9 cellular contexts compared by ENCODE assay signal in the genomic region with DNA sequence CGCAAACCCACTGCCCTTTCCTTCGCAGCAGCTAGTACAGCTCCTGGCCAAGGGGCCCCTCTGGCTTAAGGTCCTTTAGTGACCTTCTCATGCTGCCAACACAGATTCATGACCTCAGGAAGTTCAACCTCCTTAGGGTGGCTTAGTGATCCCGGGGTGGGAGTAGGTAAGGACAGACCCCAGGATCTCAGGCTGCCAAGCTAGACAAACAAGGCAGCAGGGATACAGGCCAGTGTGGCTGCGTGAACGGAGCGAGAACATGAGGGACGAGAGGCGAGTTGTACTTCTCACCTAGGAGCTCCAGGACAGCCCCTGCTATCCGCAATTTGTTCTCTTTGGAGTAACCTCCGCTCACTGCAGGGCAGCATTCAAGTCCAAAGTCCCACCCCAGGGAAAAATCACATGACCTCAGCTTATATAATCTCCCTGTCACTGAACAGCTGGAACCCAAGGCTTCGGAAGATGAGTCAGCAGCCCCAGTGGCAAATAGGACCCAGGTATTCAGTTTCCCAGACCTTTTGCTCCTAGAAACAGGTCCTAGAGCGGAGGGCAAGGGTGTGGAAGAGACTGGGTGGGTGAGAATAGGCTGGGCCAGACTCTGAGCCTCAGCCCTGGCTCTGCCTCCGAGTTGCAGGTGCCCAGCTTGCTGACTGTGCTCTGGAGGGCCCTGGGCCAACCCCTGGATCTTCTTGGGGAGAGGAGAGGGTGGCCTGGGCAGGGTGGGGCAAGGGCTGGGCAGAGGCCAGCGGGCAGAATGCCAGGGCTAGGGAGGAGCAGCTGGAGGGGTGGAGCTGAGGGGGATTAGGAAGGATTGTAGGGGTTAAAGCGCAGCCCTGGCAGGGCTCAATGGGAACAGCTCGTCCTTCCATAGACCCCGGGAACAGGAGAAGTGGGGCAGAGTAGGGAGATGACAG. TPM values are rescaled to one million over a fixed set of nuclear protein-coding genes. Genes with fewer than 3 reads are reported as not detected.
DNase-seq lines count a peak whose midpoint lies in the region; ATAC-seq and TF ChIP-seq lines count a peak whose summit lies in the region.
"Had no signal": no experiment of that assay in that cellular context is flagged by ENCODE, and none has a peak within 500 bp of the region (broad histone marks: within the 10 kb centered on the region; RNA-seq: fewer than 3 reads in every experiment).

No MANE protein-coding gene starts in this region.

- peaks cover 4% of the 10 kb centered on the region for H3K4me1 Mint-ChIP-seq in activated CD4-positive, alpha-beta T cell treated with anti-CD3 and anti-CD28 coated beads, Interleukin-2, amount 10 ng/mL, durations not matched to agents 24 days and 14 days
- H3K4me1 Mint-ChIP-seq in stimulated activated naive B cell treated with anti-CD40 and anti-IgM and Interleukin-4, amounts not matched to agents 10 μg/mL and 1 μg/mL and 100 μg/mL, for 72 hours: peaks cover 9 to 12% of the 10 kb centered on the region in 2 donors

- H3F3A ChIP-seq in PC-3 (ENCODE audit: low read length, unreplicated experiment): no peaks in the 10 kb centered on the region

- H3K27ac Mint-ChIP-seq in activated CD4-positive, alpha-beta T cell treated with anti-CD3 and anti-CD28 coated beads, Interleukin-2, amount 10 ng/mL, durations not matched to agents 24 days and 14 days: no peak overlapping the region
- H3K27ac Mint-ChIP-seq in stimulated activated naive B cell treated with anti-CD40 and anti-IgM and Interleukin-4, amounts not matched to agents 10 μg/mL and 1 μg/mL and 100 μg/mL, for 72 hours: no peak overlapping the region

- H2AFZ ChIP-seq in PC-3 (ENCODE audit: low read length): no peak overlapping the region

- POLR2A ChIA-PET in PC-3 (lab: Charles Lee; ENCODE audit: unreplicated experiment): interaction anchor here (0.5 to 0.6 kb wide), 2 partner anchors 30 to 753 kb away, joined by 3 to 4 read pairs; no protein-coding TSS in a partner anchor

- H3K9ac ChIP-seq in PC-3 (ENCODE audit: low read length): no peak overlapping the region

- peaks cover 16% of the 10 kb centered on the region for H3K4me1 ChIP-seq in PC-3 (ENCODE audit: insufficient read depth, low read length)
- peaks cover 71% of the 10 kb centered on the region for H3K4me1 ChIP-seq in cardiac muscle cell (ENCODE audit: low read depth)

- TF ChIP-seq CTCF in HL-60 (IDR thresholded peaks at IDR 0.05; ENCODE audit: insufficient read depth, low read length) (no peak), PC-3 (conservative IDR thresholded peaks at IDR 0.05; ENCODE audit: low read depth, low read length) (no peak), cardiac muscle cell (IDR thresholded peaks at IDR 0.05; ENCODE audit: low read depth, low read length) (no peak), retinal pigment epithelial cell (conservative IDR thresholded peaks at IDR 0.05; ENCODE audit: low read depth, low read length) (no peak), GM20000 (IDR thresholded peaks at IDR 0.05; ENCODE audit: extremely low read depth, missing control alignments) (no peak)

- peaks cover 11% of the 10 kb centered on the region for H3K27me3 ChIP-seq in HL-60 (ENCODE audit: insufficient read depth, poor library complexity, severe bottlenecking)
- no peaks in the 10 kb centered on the region for H3K27me3 ChIP-seq in PC-3 (ENCODE audit: low read length)
- H3K27me3 ChIP-seq in cardiac muscle cell: no peaks in the 10 kb centered on the region

- ATAC-seq in PC-3: peak; percentile 46
- ATAC-seq in stimulated activated naive B cell treated with anti-CD40 and anti-IgM and Interleukin-4, amounts not matched to agents 10 μg/mL and 1 μg/mL and 100 μg/mL, for 72 hours (replicated peaks): no peak
- ATAC-seq: GM12878 had no signal

- H3K36me3 Mint-ChIP-seq in activated CD4-positive, alpha-beta T cell treated with anti-CD3 and anti-CD28 coated beads, Interleukin-2, amount 10 ng/mL, durations not matched to agents 24 days and 14 days (ENCODE audit: low read depth): no peaks in the 10 kb centered on the region
- H3K36me3 Mint-ChIP-seq in stimulated activated naive B cell treated with anti-CD40 and anti-IgM and Interleukin-4, amounts not matched to agents 10 μg/mL and 1 μg/mL and 100 μg/mL, for 72 hours: peaks cover 0 to 6% of the 10 kb centered on the region in 2 donors

- H3K9me3 ChIP-seq in PC-3 (ENCODE audit: low read length) (no peaks in the 10 kb centered on the region), cardiac muscle cell (ENCODE audit: low read depth) (no peaks in the 10 kb centered on the region)

- intact Hi-C loops in PC-3 (cut with micrococcal nuclease): no loop called here
- intact Hi-C loops in activated CD4-positive, alpha-beta T cell treated with anti-CD3 and anti-CD28 coated beads, Interleukin-2, amount 10 ng/mL, durations not matched to agents 24 days and 14 days (cut with micrococcal nuclease): no loop called here

- H3K36me3 ChIP-seq in PC-3 (ENCODE audit: low read depth, low read length): no peaks in the 10 kb centered on the region
- no peaks in the 10 kb centered on the region for H3K36me3 ChIP-seq in cardiac muscle cell

- H3K27me3 Mint-ChIP-seq in activated CD4-positive, alpha-beta T cell treated with anti-CD3 and anti-CD28 coated beads, Interleukin-2, amount 10 ng/mL, durations not matched to agents 24 days and 14 days: peaks cover 27% of the 10 kb centered on the region
- H3K27me3 Mint-ChIP-seq in stimulated activated naive B cell treated with anti-CD40 and anti-IgM and Interleukin-4, amounts not matched to agents 10 μg/mL and 1 μg/mL and 100 μg/mL, for 72 hours: peaks cover 59 to 79% of the 10 kb centered on the region in 2 donors

- DNase-seq in HL-60 (ENCODE audit: low read depth in 1 of 2, low spot score in 1 of 2): no peak
- peak; percentile 46 for DNase-seq in PC-3
- DNase-seq in cardiac muscle cell (ENCODE audit: low read depth in 1 of 2, low spot score in 1 of 2): peak in 1 of 2 donors; percentile 33
- peak; percentile 85 for DNase-seq in retinal pigment epithelial cell (ENCODE audit: low read depth)
- DNase-seq in T-helper 1 cell: no peak
- no peak for DNase-seq in activated CD4-positive, alpha-beta T cell treated with anti-CD3 and anti-CD28 coated beads, Interleukin-2, amount 10 ng/mL, durations not matched to agents 24 days and 14 days
- DNase-seq in GM20000 (ENCODE audit: low spot score): no peak
- no peak for DNase-seq in stimulated activated naive B cell treated with anti-CD40 and anti-IgM and Interleukin-4, amounts not matched to agents 10 μg/mL and 1 μg/mL and 100 μg/mL, for 72 hours

- no TSS peak for BruUV-seq in PC-3 (replicated peaks; lab: Mats Ljungman, UMichigan)

- no peaks in the 10 kb centered on the region for H3K9me2 ChIP-seq in PC-3 (replicated peaks; ENCODE audit: low read length)

- H3K4me2 ChIP-seq in PC-3 (ENCODE audit: low read length): peak overlapping the region; percentile 34; the same call in 1 of the 2 replicates

- H3K4me3 Mint-ChIP-seq in activated CD4-positive, alpha-beta T cell treated with anti-CD3 and anti-CD28 coated beads, Interleukin-2, amount 10 ng/mL, durations not matched to agents 24 days and 14 days: no peak overlapping the region
- H3K4me3 Mint-ChIP-seq in stimulated activated naive B cell treated with anti-CD40 and anti-IgM and Interleukin-4, amounts not matched to agents 10 μg/mL and 1 μg/mL and 100 μg/mL, for 72 hours: no peak overlapping the region

- no peaks in the 10 kb centered on the region for H3K9me3 Mint-ChIP-seq in activated CD4-positive, alpha-beta T cell treated with anti-CD3 and anti-CD28 coated beads, Interleukin-2, amount 10 ng/mL, durations not matched to agents 24 days and 14 days
- peaks cover 0 to 2% of the 10 kb centered on the region in 2 donors for H3K9me3 Mint-ChIP-seq in stimulated activated naive B cell treated with anti-CD40 and anti-IgM and Interleukin-4, amounts not matched to agents 10 μg/mL and 1 μg/mL and 100 μg/mL, for 72 hours

- H3K79me2 ChIP-seq in PC-3 (ENCODE audit: low read length): no peaks in the 10 kb centered on the region

- H3K27ac ChIP-seq in HL-60 (replicated peaks): peak overlapping the region; percentile 59
- no peak overlapping the region for H3K27ac ChIP-seq in PC-3 (ENCODE audit: low read length)
- peak overlapping the region; percentile 67 for H3K27ac ChIP-seq in cardiac muscle cell

- no peak overlapping the region for H3K4me3 ChIP-seq in HL-60 (replicated peaks; ENCODE audit: insufficient read depth, low read length)
- H3K4me3 ChIP-seq in PC-3 (ENCODE audit: low read length): no peak overlapping the region
- H3K4me3 ChIP-seq in cardiac muscle cell: no peak overlapping the region
- H3K4me3 ChIP-seq in retinal pigment epithelial cell (ENCODE audit: low read length): peak overlapping the region; percentile 4
- H3K4me3 ChIP-seq: GM12878 had no signal

- H4K20me1 ChIP-seq in PC-3 (ENCODE audit: low read length): no peaks in the 10 kb centered on the region

- CTCF ChIA-PET in PC-3 (lab: Charles Lee): interaction anchor here (0.5 to 0.8 kb wide), 2 partner anchors 13 to 30 kb away, joined by 3 read pairs; no protein-coding TSS in a partner anchor

RNA-seq across cellular contexts. Expression of a gene that starts 13.1 kb away (rescaled TPM):
- total RNA-seq in PC-3 (2014; rRNA removed) (0.92 and 1.8 TPM in 2 replicates), cardiac muscle cell (28.3 and 39.0 TPM in 2 replicates)
- 36.5 and 44.1 TPM in 2 replicates for polyA plus RNA-seq in cardiac muscle cell
- 0.09 and 0.35 TPM in 2 replicates for total RNA-seq in activated CD4-positive, alpha-beta T cell treated with anti-CD3 and anti-CD28 coated beads, Interleukin-2, amount 10 ng/mL, durations not matched to agents 24 days and 14 days

RNA-seq across cellular contexts. Expression of a gene that starts 21.9 kb away (rescaled TPM):
- total RNA-seq in PC-3 (2014; rRNA removed) (not detected in 2 replicates), cardiac muscle cell (not detected in 2 replicates)
- polyA plus RNA-seq in cardiac muscle cell: not detected in 2 replicates
- total RNA-seq in activated CD4-positive, alpha-beta T cell treated with anti-CD3 and anti-CD28 coated beads, Interleukin-2, amount 10 ng/mL, durations not matched to agents 24 days and 14 days: not detected in 2 replicates
- total RNA-seq: GM12878 had no signal
- polyA plus RNA-seq: GM12878 had no signal

RNA-seq across cellular contexts. Expression of a gene that starts 27.7 kb away (rescaled TPM):
- total RNA-seq in PC-3 (2014; rRNA removed): 2.0 and 2.6 TPM in 2 replicates
- 3.4 and 8.0 TPM in 2 replicates for total RNA-seq in cardiac muscle cell
- 5.8 and 10.4 TPM in 2 replicates for polyA plus RNA-seq in cardiac muscle cell
- total RNA-seq in activated CD4-positive, alpha-beta T cell treated with anti-CD3 and anti-CD28 coated beads, Interleukin-2, amount 10 ng/mL, durations not matched to agents 24 days and 14 days: not detected in 2 replicates
- total RNA-seq: GM12878 had no signal
- polyA plus RNA-seq: GM12878 had no signal

RNA-seq across cellular contexts. Expression of a gene that starts 34.1 kb away (rescaled TPM):
- total RNA-seq in PC-3 (2014; rRNA removed) (22.9 and 34.5 TPM in 2 replicates), cardiac muscle cell (7.3 and 18.6 TPM in 2 replicates)
- polyA plus RNA-seq in cardiac muscle cell: 45.6 and 99.8 TPM in 2 replicates
- 26.5 and 26.8 TPM in 2 replicates for total RNA-seq in activated CD4-positive, alpha-beta T cell treated with anti-CD3 and anti-CD28 coated beads, Interleukin-2, amount 10 ng/mL, durations not matched to agents 24 days and 14 days

RNA-seq across cellular contexts. Expression of a gene that starts 51.4 kb away (rescaled TPM):
- total RNA-seq in PC-3 (2014; rRNA removed) (124 and 162 TPM in 2 replicates), cardiac muscle cell (32.5 and 49.3 TPM in 2 replicates)
- 13.8 and 14.8 TPM in 2 replicates for polyA plus RNA-seq in cardiac muscle cell
- total RNA-seq in activated CD4-positive, alpha-beta T cell treated with anti-CD3 and anti-CD28 coated beads, Interleukin-2, amount 10 ng/mL, durations not matched to agents 24 days and 14 days: 7.5 and 8.1 TPM in 2 replicates

Comparison
In these comparisons a context has a peak if more than half of its experiments do, and no peak if none do; other contexts are left out.
1. DNase-seq: peak in PC-3 (single experiment) and retinal pigment epithelial cell (single experiment); none in HL-60 (0 of 2), T-helper 1 cell (0 of 5), activated CD4-positive, alpha-beta T cell treated with anti-CD3 and anti-CD28 coated beads, Interleukin-2, amount 10 ng/mL, durations not matched to agents 24 days and 14 days (single experiment), GM20000 (single experiment) and stimulated activated naive B cell treated with anti-CD40 and anti-IgM and Interleukin-4, amounts not matched to agents 10 μg/mL and 1 μg/mL and 100 μg/mL, for 72 hours (single experiment).
2. RNA of a gene that starts 13.1 kb away (total RNA-seq): 28.3 to 39.0 TPM in cardiac muscle cell; 0.92 to 1.8 TPM in PC-3 and 0.09 to 0.35 TPM in activated CD4-positive, alpha-beta T cell treated with anti-CD3 and anti-CD28 coated beads, Interleukin-2, amount 10 ng/mL, durations not matched to agents 24 days and 14 days; every median in the first group is over 10 times any median in the second.